In genomic region chr6:139422105-139423036, GRCh38 we compare ENCODE assay signal across 1 cellular context.
TF ChIP-seq lines count a peak whose summit lies in the region.

No MANE protein-coding gene starts in this region.

TF ChIP-seq in IMR-90, 13 proteins besides CTCF, POLR2A, EP300 and RAD21:
- TF ChIP-seq BHLHE40 (IDR thresholded peaks at IDR 0.05; ENCODE audit: low read depth, low read length): no peak
- no peak for TF ChIP-seq MAZ (IDR thresholded peaks at IDR 0.05; ENCODE audit: borderline replicate concordance, low read depth, low read length)
